Comparison of ENCODE assay signal across 16 cellular contexts in the genomic region with DNA sequence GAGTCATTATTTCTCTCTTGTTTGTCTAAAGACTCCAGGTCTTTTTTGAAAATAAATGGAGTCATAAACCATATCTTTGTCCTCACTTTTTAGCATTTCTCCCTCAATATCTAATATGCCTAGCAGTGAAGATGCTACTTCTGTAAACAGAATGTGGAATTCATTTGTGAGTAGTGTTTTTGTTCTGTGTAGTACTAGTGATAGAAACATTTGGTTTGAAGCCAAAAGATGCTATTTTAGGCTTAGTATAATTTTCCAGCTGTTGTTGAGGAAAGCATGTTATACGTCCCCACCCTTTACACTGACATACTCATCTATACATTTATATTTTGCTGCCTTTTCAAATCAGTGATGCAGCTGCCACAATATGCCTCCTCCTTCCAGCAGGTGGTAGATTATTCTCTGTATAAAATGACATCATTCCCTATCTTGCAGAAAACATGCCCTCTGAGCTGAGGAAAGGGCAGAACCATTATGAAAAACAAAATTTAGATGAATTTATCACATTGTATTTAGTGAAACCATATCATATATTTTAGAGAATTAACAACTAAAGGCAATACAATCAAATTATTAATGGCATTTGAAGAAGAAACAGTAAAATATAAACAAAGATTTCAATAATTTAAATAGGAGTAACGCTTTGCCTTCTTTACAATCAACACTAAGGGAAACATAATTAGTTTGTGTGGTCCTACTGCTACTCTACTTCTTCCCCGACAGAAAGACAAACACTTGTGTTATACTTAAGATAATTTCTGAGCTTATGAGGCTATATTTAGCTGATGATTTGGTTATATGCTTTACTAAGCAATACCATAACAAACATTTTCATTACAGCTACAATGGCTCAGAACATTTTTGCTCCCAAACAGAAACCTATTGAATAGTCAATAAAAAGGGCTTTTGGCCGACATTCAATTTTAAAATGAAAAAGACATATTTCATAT.
DNase-seq lines count a peak whose midpoint lies in the region; ATAC-seq, FAIRE-seq and TF ChIP-seq lines count a peak whose summit lies in the region.
"Had no signal": no experiment of that assay in that cellular context is flagged by ENCODE, and none has a peak within 500 bp of the region (broad histone marks: within the 10 kb centered on the region; RNA-seq: fewer than 3 reads in every experiment).

No MANE protein-coding gene starts in this region.

- H3K4me1 ChIP-seq in HepG2 (ENCODE audit: insufficient read depth, low read length) (peaks cover 10% of the 10 kb centered on the region; the same call in 1 of the 2 replicates), right lobe of liver (no peaks in the 10 kb centered on the region), endothelial cell of umbilical vein (ENCODE audit: control insufficient read depth, extremely low read depth, insufficient read depth, low read length) (no peaks in the 10 kb centered on the region), esophagus squamous epithelium (no peaks in the 10 kb centered on the region)
- H3K4me1 ChIP-seq: upper lobe of left lung had no signal

- no peak for TF ChIP-seq CTCF in HepG2 (CRISPR knock-in tag; IDR thresholded peaks at IDR 0.05)
- no peak for TF ChIP-seq CTCF in right lobe of liver (IDR thresholded peaks at IDR 0.05)
- TF ChIP-seq CTCF in endothelial cell of umbilical vein (IDR thresholded peaks at IDR 0.05; ENCODE audit: extremely low read depth in 1 of 2, insufficient read depth in 1 of 2, low read depth in 1 of 2, low read length in 2 of 2) = no peak
- no peak for TF ChIP-seq CTCF in esophagus squamous epithelium (IDR thresholded peaks at IDR 0.05)

- H3K79me2 ChIP-seq in HepG2 (ENCODE audit: insufficient read depth, low read length) = no peaks in the 10 kb centered on the region
- H3K79me2 ChIP-seq in endothelial cell of umbilical vein (ENCODE audit: control insufficient read depth, insufficient read depth, low read length) = no peaks in the 10 kb centered on the region

- no peak for TF ChIP-seq EP300 in HepG2 (IDR thresholded peaks at IDR 0.05; ENCODE audit: low read depth in 2 of 2, low read length in 2 of 2)
- TF ChIP-seq EP300 in HepG2 (CRISPR knock-in tag; IDR thresholded peaks at IDR 0.05; ENCODE audit: borderline replicate concordance) = no peak

- no peaks in the 10 kb centered on the region for H3K9me1 ChIP-seq in endothelial cell of umbilical vein (replicated peaks; ENCODE audit: control insufficient read depth, extremely low read depth, insufficient read depth, low read length)

- H3K4me2 ChIP-seq in HepG2 (ENCODE audit: low read depth, low read length) (no peak overlapping the region), endothelial cell of umbilical vein (ENCODE audit: insufficient read depth, low read length) (no peak overlapping the region)

- 16% methylated on average over 4 of the region's 4 CpGs for WGBS in HepG2 (ENCODE audit: low lambda C conversion rate)
- 69% methylated on average over 4 of the region's 4 CpGs for WGBS in right lobe of liver (ENCODE audit: insufficient coverage, low coverage, low lambda C conversion rate, missing lambda C conversion rate)
- WGBS in esophagus squamous epithelium, 2 donors = 61 to 64% methylated on average over 4 of the region's 4 CpGs

- H3K36me3 ChIP-seq in HepG2 (replicated peaks in 1 of 2; ENCODE audit: control insufficient read depth in 1 of 2, insufficient read depth in 2 of 2, low read length in 2 of 2) = no peaks in the 10 kb centered on the region
- no peaks in the 10 kb centered on the region for H3K36me3 ChIP-seq in right lobe of liver
- no peaks in the 10 kb centered on the region for H3K36me3 ChIP-seq in endothelial cell of umbilical vein (ENCODE audit: control insufficient read depth in 2 of 2, extremely low read depth in 1 of 2, insufficient read depth in 2 of 2, low read length in 2 of 2)
- H3K36me3 ChIP-seq in esophagus squamous epithelium = no peaks in the 10 kb centered on the region
- H3K36me3 ChIP-seq: upper lobe of left lung had no signal

- H3K9me3 ChIP-seq in HepG2 (ENCODE audit: low read length) (no peaks in the 10 kb centered on the region), right lobe of liver (no peaks in the 10 kb centered on the region), endothelial cell of umbilical vein (replicated peaks; ENCODE audit: control insufficient read depth, insufficient read depth, low read length) (no peaks in the 10 kb centered on the region), esophagus squamous epithelium (no peaks in the 10 kb centered on the region)
- H3K9me3 ChIP-seq: psoas muscle, upper lobe of left lung had no signal

- H3K27ac ChIP-seq in HepG2 (ENCODE audit: extremely low read length, insufficient read depth, low read length) (no peak overlapping the region), right lobe of liver (no peak overlapping the region), endothelial cell of umbilical vein (ENCODE audit: insufficient read depth, low read depth, low read length) (no peak overlapping the region), esophagus squamous epithelium (no peak overlapping the region)
- H3K27ac ChIP-seq: psoas muscle, upper lobe of left lung had no signal

- ATAC-seq in HepG2 = no peak
- ATAC-seq in right lobe of liver = no peak
- no peak for ATAC-seq in stimulated activated naive CD8-positive, alpha-beta T cell treated with anti-CD3 and anti-CD28 coated beads, Interleukin-15, Interleukin-2, amounts not matched to agents 100 U/mL and 50 U/mL, for 24 hours
- ATAC-seq in GM21526 (IDR thresholded peaks at IDR 0.05; ENCODE audit: low FRiP score, unreplicated experiment) = no peak
- ATAC-seq: activated CD8-positive, alpha-beta T cell treated with anti-CD3 and anti-CD28 coated beads, Interleukin-2, amount 10 ng/mL, durations not matched to agents 7 days and 5 days; GM12878; psoas muscle had no signal

- H3K9ac ChIP-seq in HepG2 (ENCODE audit: insufficient read depth, low read depth, low read length) (no peak overlapping the region), endothelial cell of umbilical vein (replicated peaks; ENCODE audit: extremely low read depth, insufficient read depth, low read length) (no peak overlapping the region)

- no peak for FAIRE-seq in HepG2 (lab: Jason Lieb, UNC)
- no peak for FAIRE-seq in endothelial cell of umbilical vein (lab: Jason Lieb, UNC)
- FAIRE-seq: GM12878 had no signal

- CTCF ChIA-PET in HepG2 (lab: Yijun Ruan, JAX; ENCODE audit: low intra/inter-chr PET ratio, low total read pairs) = no interaction called here
- CTCF ChIA-PET in endothelial cell of umbilical vein (lab: Charles Lee) = no interaction called here

- H3K4me3 ChIP-seq in HepG2 (replicated peaks in 1 of 3; ENCODE audit: insufficient read depth in 1 of 3, low read depth in 2 of 3, low read length in 3 of 3) (no peak overlapping the region), right lobe of liver (no peak overlapping the region), endothelial cell of umbilical vein (replicated peaks in 1 of 3; ENCODE audit: insufficient read depth in 1 of 3, low read depth in 1 of 3, low read length in 3 of 3) (no peak overlapping the region), esophagus squamous epithelium (no peak overlapping the region)
- H3K4me3 ChIP-seq: GM12878, psoas muscle, upper lobe of left lung had no signal

- POLR2A ChIA-PET in HepG2 (lab: Yijun Ruan, JAX) (interaction anchor here (1.0 kb wide), 1 partner anchor 17 kb away, joined by 3 read pairs; no protein-coding TSS in a partner anchor), endothelial cell of umbilical vein (lab: Charles Lee) (no interaction called here)

- DNase-seq in HepG2 (ENCODE audit: low spot score) (no peak), right lobe of liver (no peak), NCI-H2171 treated with DMSO at 0.1 percent for 48 hours (lab: John Stamatoyannopoulos, UW) (peak; percentile 64), endothelial cell of umbilical vein (ENCODE audit: low read depth, low spot score) (no peak), esophagus squamous epithelium (lab: John Stamatoyannopoulos, UW) (no peak), H4 (ENCODE audit: low spot score) (no peak)
- no peak for DNase-seq in stimulated activated naive CD8-positive, alpha-beta T cell treated with anti-CD3 and anti-CD28 coated beads, Interleukin-15, Interleukin-2, amounts not matched to agents 100 U/mL and 50 U/mL, for 24 hours
- DNase-seq: activated CD8-positive, alpha-beta T cell treated with anti-CD3 and anti-CD28 coated beads, Interleukin-2, amount 10 ng/mL, durations not matched to agents 7 days and 5 days; effector CD8-positive, alpha-beta T cell; glutamatergic neuron; NCI-H2227 treated with DMSO at 0.1 percent for 48 hours; psoas muscle; stimulated activated CD4-positive, alpha-beta T cell treated with anti-CD3 and anti-CD28 coated beads, Interleukin-2, amount 100 ng/mL, for 24 hours; upper lobe of left lung had no signal

- H3K27me3 ChIP-seq in HepG2 (ENCODE audit: control insufficient read depth in 1 of 2, insufficient read depth in 2 of 2, low read length in 2 of 2) = no peaks in the 10 kb centered on the region
- H3K27me3 ChIP-seq in right lobe of liver = no peaks in the 10 kb centered on the region
- H3K27me3 ChIP-seq in endothelial cell of umbilical vein (ENCODE audit: control insufficient read depth in 2 of 2, insufficient read depth in 2 of 2, low read length in 2 of 2) = no peaks in the 10 kb centered on the region
- H3K27me3 ChIP-seq in esophagus squamous epithelium = no peaks in the 10 kb centered on the region
- H3K27me3 ChIP-seq: upper lobe of left lung had no signal

- H4K20me1 ChIP-seq in HepG2 (ENCODE audit: insufficient read depth, low read length) (no peaks in the 10 kb centered on the region), endothelial cell of umbilical vein (replicated peaks; ENCODE audit: control insufficient read depth, extremely low read depth, insufficient read depth, low read length) (no peaks in the 10 kb centered on the region)

- BruUV-seq in HepG2 (replicated peaks; lab: Mats Ljungman, UMichigan) = no TSS peak
- no TSS peak for BruUV-seq in endothelial cell of umbilical vein (replicated peaks; lab: Mats Ljungman, UMichigan)

- dilution Hi-C loops in endothelial cell of umbilical vein (cut with MboI; ENCODE audit: extremely low pct_ligation_motif_present, low sequenced_read_pairs) = no loop called here

- H2AFZ ChIP-seq in HepG2 (ENCODE audit: low read length) = no peak overlapping the region
- peak overlapping the region; percentile 20 for H2AFZ ChIP-seq in endothelial cell of umbilical vein (ENCODE audit: low read depth, low read length)

- intact Hi-C loops in HepG2 (cut with micrococcal nuclease; ENCODE audit: unreplicated experiment) (no loop called here), right lobe of liver (cut with DNase I) (no loop called here), endothelial cell of umbilical vein (cut with micrococcal nuclease) (no loop called here), esophagus squamous epithelium (cut with DNase I) (no loop called here)

- TF ChIP-seq POLR2A in HepG2 (IDR thresholded peaks at IDR 0.05; ENCODE audit: insufficient read depth in 1 of 2, low read depth in 2 of 2, low read length in 2 of 2) (no peak), right lobe of liver (IDR thresholded peaks at IDR 0.05) (no peak), endothelial cell of umbilical vein (IDR thresholded peaks at IDR 0.05; ENCODE audit: low read depth, low read length) (no peak), esophagus squamous epithelium (IDR thresholded peaks at IDR 0.05) (no peak)

- TF ChIP-seq RAD21 in HepG2 (CRISPR knock-in tag; IDR thresholded peaks at IDR 0.05) = no peak

- in situ Hi-C loops in HepG2 (cut with HindIII; ENCODE audit: extremely low pct_ligation_motif_present, low pct_unique_long_range_greater_than_20kb) = loop anchor here (25.0 kb wide), 1 partner anchor 1553 kb away; the partner anchor contains the start of gene CITED2
